8 cellular contexts compared by ENCODE assay signal in genomic region chrX:52990011-52990631, GRCh38. TPM values are rescaled to one million over a fixed set of nuclear protein-coding genes. Genes with fewer than 3 reads are reported as not detected.
DNase-seq lines count a peak whose midpoint lies in the region; ATAC-seq and TF ChIP-seq lines count a peak whose summit lies in the region.
"Not testable (repeated sequence)": the region's sequence is repeated elsewhere in the genome, so short reads cannot be mapped to it uniquely, and the experiment has no call there.

No MANE protein-coding gene starts in this region.

- DNase-seq in DMS114 treated with DMSO at 0.1 percent for 48 hours (lab: John Stamatoyannopoulos, UW; ENCODE audit: unreplicated experiment) (peak; percentile 1), HT-29 (ENCODE audit: low spot score) (peak; percentile 63), RKO (ENCODE audit: low spot score) (peak; percentile 32), activated T-cell treated with anti-CD3 and anti-CD28 coated beads for 4 hours (peak; percentile 33), epidermal melanocyte (ENCODE audit: insufficient read length, low spot score) (peak; percentile 17), mesothelial cell of epicardium (ENCODE audit: low spot score in 2 of 2, unreplicated experiment in 2 of 2) (peak in 1 of 2 experiments; percentile 57)
- peak; percentile 14 for DNase-seq in stimulated activated CD8-positive, alpha-beta memory T cell treated with anti-CD3 and anti-CD28 coated beads, Interleukin-7, amount 100 ng/mL, for 24 hours (ENCODE audit: low read depth)

- H3K36me3 Mint-ChIP-seq in mesothelial cell of epicardium = not testable (repeated sequence)

- H3K4me1 Mint-ChIP-seq in mesothelial cell of epicardium = peaks cover 13% of the 10 kb centered on the region

- peak overlapping the region; percentile 92 for H3K27ac Mint-ChIP-seq in mesothelial cell of epicardium

- H3K27me3 Mint-ChIP-seq in mesothelial cell of epicardium (ENCODE audit: low read depth) = not testable (repeated sequence)

- not testable (repeated sequence) for H3K4me3 Mint-ChIP-seq in mesothelial cell of epicardium

- TF ChIP-seq CTCF in mesothelial cell of epicardium (IDR thresholded peaks at IDR 0.05; ENCODE audit: unreplicated experiment) = peak; percentile 49

- ATAC-seq in GM21390 (IDR thresholded peaks at IDR 0.05; ENCODE audit: unreplicated experiment) = peak; percentile 84

- not testable (repeated sequence) for H3K9me3 Mint-ChIP-seq in mesothelial cell of epicardium

RNA-seq across cellular contexts. Expression of gene FAM156A, which starts 31.8 kb away (rescaled TPM):
- 13.2 and 20.8 TPM in 2 replicates for total RNA-seq in HT-29 (2014; rRNA removed; shearing (Covaris generic))
- total RNA-seq in mesothelial cell of epicardium = 30.1 to 38.0 TPM (median 34.3 TPM) in 3 replicates

RNA-seq across cellular contexts. Expression of gene GPR173, which starts 58.5 kb away (rescaled TPM):
- not detected in 2 replicates for total RNA-seq in HT-29 (2014; rRNA removed; shearing (Covaris generic))
- 27.2 to 29.0 TPM (median 28.5 TPM) in 3 replicates for total RNA-seq in mesothelial cell of epicardium

Comparison
In these comparisons a context has a peak if more than half of its experiments do, and no peak if none do; other contexts are left out.
1. RNA of gene GPR173, which starts 58.5 kb away (total RNA-seq): 27.2 to 29.0 TPM in mesothelial cell of epicardium; not detected in HT-29; every median in the first group is over 10 times any median in the second.